10 cellular contexts compared by ENCODE assay signal in the genomic region with DNA sequence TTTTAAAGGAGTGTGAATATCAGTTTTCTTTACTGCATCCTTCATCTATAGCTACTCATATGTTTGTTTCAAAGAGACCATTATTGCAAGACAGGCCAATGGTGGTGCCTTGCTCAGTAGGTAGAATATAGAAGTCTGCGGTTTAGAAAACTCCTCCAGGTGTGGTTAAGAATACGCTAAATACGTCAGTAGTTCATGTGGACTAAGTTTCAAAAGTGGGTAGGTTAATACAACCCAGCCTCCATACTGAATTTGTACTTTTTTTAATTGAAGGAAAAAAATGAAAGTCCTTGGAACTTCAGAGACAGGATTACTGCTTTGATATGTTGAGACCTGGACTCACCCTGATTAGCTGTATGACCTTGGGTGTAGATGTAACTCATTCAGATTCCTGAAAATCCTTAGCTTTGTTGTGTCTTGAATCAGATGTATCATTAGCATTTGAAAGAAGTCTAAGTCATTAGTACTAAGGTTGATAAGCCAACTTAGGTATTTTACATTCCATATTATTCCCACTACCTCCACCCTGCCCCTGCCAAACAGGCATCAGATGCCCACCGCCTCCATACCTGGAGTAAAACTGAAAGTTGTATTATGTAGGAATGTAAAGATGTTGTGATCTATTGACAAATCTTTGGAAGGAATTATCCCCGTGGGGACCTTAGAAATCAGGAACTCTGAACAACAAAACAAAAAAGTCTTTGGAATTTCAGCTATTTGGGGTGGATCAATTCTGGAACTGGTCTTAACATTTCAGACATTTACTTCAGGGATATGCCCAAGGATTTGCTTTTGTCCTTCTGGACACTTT. TPM values are rescaled to one million over a fixed set of nuclear protein-coding genes. Genes with fewer than 3 reads are reported as not detected.
DNase-seq lines count a peak whose midpoint lies in the region; ATAC-seq, FAIRE-seq and TF ChIP-seq lines count a peak whose summit lies in the region.
"Had no signal": no experiment of that assay in that cellular context is flagged by ENCODE, and none has a peak within 500 bp of the region (broad histone marks: within the 10 kb centered on the region; RNA-seq: fewer than 3 reads in every experiment).

No MANE protein-coding gene starts in this region.

- peak overlapping the region; percentile 59 for H3K27ac ChIP-seq in ACC112 (ENCODE audit: low read depth, low read length)
- H3K27ac ChIP-seq in astrocyte (ENCODE audit: low read depth, low read length) = peak overlapping the region; percentile 79
- no peak overlapping the region for H3K27ac ChIP-seq in psoas muscle

- H3K9me3 Mint-ChIP-seq in astrocyte (ENCODE audit: unreplicated experiment) = no peaks in the 10 kb centered on the region

- H2AFZ ChIP-seq in ACC112 (ENCODE audit: low read length, unreplicated experiment) (no peak overlapping the region), astrocyte (ENCODE audit: low read depth, low read length) (no peak overlapping the region)

- 89 to 93% (median 91%) methylated on average over 5 of the region's 5 CpGs for WGBS in psoas muscle, 3 donors

- FAIRE-seq in astrocyte (lab: Jason Lieb, UNC) = no peak

- ATAC-seq in GM19468 (IDR thresholded peaks at IDR 0.05; ENCODE audit: extremely low read depth, unreplicated experiment) (peak; percentile 37), HG03045 (IDR thresholded peaks at IDR 0.05; ENCODE audit: unreplicated experiment) (peak; percentile 31), psoas muscle (no peak)

- H3K27me3 Mint-ChIP-seq in astrocyte (ENCODE audit: low read depth, unreplicated experiment) = no peaks in the 10 kb centered on the region

- H3K4me3 ChIP-seq in ACC112 (ENCODE audit: low read depth, low read length) (peak overlapping the region; percentile 42), astrocyte (ENCODE audit: insufficient read depth, low read depth, low read length) (no peak overlapping the region), psoas muscle (no peak overlapping the region)

- H3K36me3 Mint-ChIP-seq in astrocyte (ENCODE audit: low read depth, unreplicated experiment) = peaks cover 13% of the 10 kb centered on the region

- DNase-seq in astrocyte (ENCODE audit: low read depth) (no peak), middle frontal gyrus (ENCODE audit: extremely low spot score, low spot score) (no peak), psoas muscle (no peak), HuH-7 (ENCODE audit: low spot score) (no peak), kidney tubule cell (ENCODE audit: low spot score) (no peak)
- DNase-seq: activated naive CD4-positive, alpha-beta T cell treated with Interleukin-2 at 50 U/mL for 16 hours; NK-92 treated with Interleukin-12 subunit alpha and Interleukin-12 subunit beta, amount 100 ng/mL, for 24 hours had no signal

- H3K9me3 ChIP-seq in astrocyte (ENCODE audit: insufficient read depth, low read depth, low read length) (no peaks in the 10 kb centered on the region), psoas muscle (no peaks in the 10 kb centered on the region)

- peak overlapping the region; percentile 73 for H3K4me3 Mint-ChIP-seq in astrocyte (ENCODE audit: unreplicated experiment)

- H3K27me3 ChIP-seq in ACC112 (ENCODE audit: insufficient read depth, low read length) (no peaks in the 10 kb centered on the region), astrocyte (ENCODE audit: insufficient read depth, low read length) (no peaks in the 10 kb centered on the region), psoas muscle (ENCODE audit: insufficient read depth in 3 of 3, low read length in 2 of 3) (peaks cover 7 to 34% (median 8%) of the 10 kb centered on the region in 3 donors)

- peaks cover 80% of the 10 kb centered on the region for H4K20me1 ChIP-seq in astrocyte (ENCODE audit: insufficient read depth, low read length)

- H3K9ac ChIP-seq in astrocyte (ENCODE audit: low read length) = no peak overlapping the region

- H3K4me1 ChIP-seq in ACC112 (ENCODE audit: control insufficient read depth, insufficient read depth, low read length, unreplicated experiment) = peaks cover 83% of the 10 kb centered on the region
- H3K4me1 ChIP-seq in astrocyte (ENCODE audit: insufficient read depth, low read length) = peaks cover 62% of the 10 kb centered on the region
- H3K4me1 ChIP-seq in psoas muscle = no peaks in the 10 kb centered on the region

- H3K36me3 ChIP-seq in ACC112 (ENCODE audit: insufficient read depth, low read length) (peaks cover 30% of the 10 kb centered on the region), astrocyte (ENCODE audit: insufficient read depth, low read length) (peaks cover 9% of the 10 kb centered on the region), psoas muscle (ENCODE audit: insufficient read depth in 1 of 2, low read depth in 1 of 2) (no peaks in the 10 kb centered on the region)

- TF ChIP-seq CTCF in astrocyte (IDR thresholded peaks at IDR 0.05; ENCODE audit: insufficient read depth, low read depth, low read length) = no peak
- no peak for TF ChIP-seq CTCF in psoas muscle (IDR thresholded peaks at IDR 0.05)

- peak overlapping the region; percentile 89 for H3K27ac Mint-ChIP-seq in astrocyte (ENCODE audit: unreplicated experiment)

- intact Hi-C loops in psoas muscle (cut with DNase I) = no loop called here

- H3K4me2 ChIP-seq in astrocyte (ENCODE audit: low read length) = peak overlapping the region; percentile 79

- peaks cover 72% of the 10 kb centered on the region for H3K4me1 Mint-ChIP-seq in astrocyte (ENCODE audit: low read depth, unreplicated experiment)

- H3K79me2 ChIP-seq in ACC112 (ENCODE audit: control insufficient read depth, insufficient read depth, low read length, unreplicated experiment) (peaks cover 95% of the 10 kb centered on the region), astrocyte (ENCODE audit: insufficient read depth, low read length) (peaks cover 99% of the 10 kb centered on the region)

RNA-seq across cellular contexts. Expression of a gene that starts 6.1 kb away (rescaled TPM):
- 260 and 273 TPM in 2 replicates for total RNA-seq in astrocyte
- total RNA-seq in psoas muscle = 1 to 10 TPM in 3 of 4 donors, under 1 TPM in 1; 0.67 to 1.9 (median 1.1) TPM
- 1 to 10 TPM in 1 of 3 donors, under 1 TPM in 2; 0.64 to 1.2 (median 0.73) TPM for polyA plus RNA-seq in psoas muscle

Comparison
In these comparisons a context has a peak if more than half of its experiments do, and no peak if none do; other contexts are left out.
1. ATAC-seq: peak in GM19468 (single experiment) and HG03045 (single experiment); none in psoas muscle (0 of 4).
2. RNA of a gene that starts 6.1 kb away (total RNA-seq): 260 to 273 TPM in astrocyte; 0.67 to 1.9 TPM in psoas muscle; every median in the first group is over 10 times any median in the second.